11 cellular contexts compared by ENCODE assay signal in genomic region chr6:74715362-74716068, GRCh38.
A peak's percentile ranks its signal among the peaks of the same experiment; 100 is the strongest.
DNase-seq lines count a peak whose midpoint lies in the region; ATAC-seq and TF ChIP-seq lines count a peak whose summit lies in the region.
"Had no signal": no experiment of that assay in that cellular context is flagged by ENCODE, and none has a peak within 500 bp of the region (broad histone marks: within the 10 kb centered on the region; RNA-seq: fewer than 3 reads in every experiment).

No MANE protein-coding gene starts in this region.

- H3K4me2 ChIP-seq in smooth muscle cell, result peak overlapping the region; percentile 4

- H3K9me3 ChIP-seq in smooth muscle cell (replicated peaks; ENCODE audit: low read depth), result no peaks in the 10 kb centered on the region
- H3K9me3 ChIP-seq in tibial nerve, result peaks cover 0 to 15% (median 7%) of the 10 kb centered on the region in 4 donors

- H3K27ac ChIP-seq in smooth muscle cell (ENCODE audit: low read depth) (no peak overlapping the region), tibial nerve (no peak overlapping the region)

- H3K4me1 Mint-ChIP-seq in chondrocyte (ENCODE audit: low read depth), result peaks cover 23% of the 10 kb centered on the region
- H3K4me1 Mint-ChIP-seq: activated naive CD8-positive, alpha-beta T cell treated with anti-CD3 and anti-CD28 coated beads, Interleukin-2, amount 50 U/mL, for 24 hours had no signal

- TF ChIP-seq EP300 in tibial nerve (IDR thresholded peaks at IDR 0.05), result no peak

- no peaks in the 10 kb centered on the region for H3K79me2 ChIP-seq in smooth muscle cell (ENCODE audit: low read depth)

- no peaks in the 10 kb centered on the region for H3K27me3 ChIP-seq in smooth muscle cell (ENCODE audit: low read depth)
- H3K27me3 ChIP-seq in tibial nerve, result no peaks in the 10 kb centered on the region

- ATAC-seq in GM19463 (IDR thresholded peaks at IDR 0.05; ENCODE audit: unreplicated experiment) (peak; percentile 45), GM21423 (IDR thresholded peaks at IDR 0.05; ENCODE audit: unreplicated experiment) (no peak)
- ATAC-seq: activated naive CD8-positive, alpha-beta T cell treated with anti-CD3 and anti-CD28 coated beads, Interleukin-2, amount 50 U/mL, for 24 hours had no signal

- H3K4me3 Mint-ChIP-seq in chondrocyte (ENCODE audit: unreplicated experiment), result no peak overlapping the region
- H3K4me3 Mint-ChIP-seq: activated naive CD8-positive, alpha-beta T cell treated with anti-CD3 and anti-CD28 coated beads, Interleukin-2, amount 50 U/mL, for 24 hours had no signal

- no peaks in the 10 kb centered on the region for H3K27me3 Mint-ChIP-seq in chondrocyte (ENCODE audit: low read depth)
- H3K27me3 Mint-ChIP-seq: activated naive CD8-positive, alpha-beta T cell treated with anti-CD3 and anti-CD28 coated beads, Interleukin-2, amount 50 U/mL, for 24 hours had no signal

- H3F3A ChIP-seq in smooth muscle cell (ENCODE audit: low read depth), result no peaks in the 10 kb centered on the region

- peaks cover 21% of the 10 kb centered on the region for H3K9me3 Mint-ChIP-seq in chondrocyte (ENCODE audit: low read depth)
- H3K9me3 Mint-ChIP-seq: activated naive CD8-positive, alpha-beta T cell treated with anti-CD3 and anti-CD28 coated beads, Interleukin-2, amount 50 U/mL, for 24 hours had no signal

- H2AFZ ChIP-seq in smooth muscle cell (ENCODE audit: low read depth), result no peak overlapping the region

- no peak overlapping the region for H3K9ac ChIP-seq in smooth muscle cell (ENCODE audit: low read depth)

- 63% methylated on average over 1 of the region's 1 CpG for WGBS in smooth muscle cell (ENCODE audit: low lambda C conversion rate)
- WGBS in tibial nerve, 2 donors, result 73 to 78% methylated on average over 1 of the region's 1 CpG

- H3K36me3 ChIP-seq in smooth muscle cell (ENCODE audit: low read depth) (no peaks in the 10 kb centered on the region), tibial nerve (no peaks in the 10 kb centered on the region)

- TF ChIP-seq CTCF in chondrocyte (IDR thresholded peaks at IDR 0.05) (no peak), smooth muscle cell (IDR thresholded peaks at IDR 0.05; ENCODE audit: borderline replicate concordance, insufficient read depth, poor library complexity, severe bottlenecking) (no peak), tibial nerve (IDR thresholded peaks at IDR 0.05) (no peak)

- H3K4me3 ChIP-seq in smooth muscle cell, result no peak overlapping the region
- no peak overlapping the region for H3K4me3 ChIP-seq in tibial nerve

- H3K27ac Mint-ChIP-seq in chondrocyte (ENCODE audit: unreplicated experiment), result peak overlapping the region; percentile 42
- H3K27ac Mint-ChIP-seq: activated naive CD8-positive, alpha-beta T cell treated with anti-CD3 and anti-CD28 coated beads, Interleukin-2, amount 50 U/mL, for 24 hours had no signal

- peaks cover 10% of the 10 kb centered on the region for H3K36me3 Mint-ChIP-seq in chondrocyte (ENCODE audit: low read depth)

- no peaks in the 10 kb centered on the region for H4K20me1 ChIP-seq in smooth muscle cell (ENCODE audit: low read depth)

- TF ChIP-seq POLR2A in tibial nerve (IDR thresholded peaks at IDR 0.05), result no peak

- DNase-seq in MV-4-11 (lab: John Stamatoyannopoulos, UW) (peak; percentile 1), chondrocyte (ENCODE audit: low spot score) (no peak), smooth muscle cell (lab: John Stamatoyannopoulos, UW; ENCODE audit: unreplicated experiment) (no peak), tibial nerve (ENCODE audit: low spot score in 2 of 2) (no peak), COR-L47 (lab: John Stamatoyannopoulos, UW) (no peak)
- DNase-seq: activated CD4-positive, CD25-positive, alpha-beta regulatory T cell treated with anti-CD3 and anti-CD28 coated beads, Interleukin-2, amount 50 U/mL, for 72 hours; activated naive CD8-positive, alpha-beta T cell treated with anti-CD3 and anti-CD28 coated beads, Interleukin-2, amount 50 U/mL, for 24 hours; dermis blood vessel endothelial cell; foreskin melanocyte had no signal

- H3K4me1 ChIP-seq in smooth muscle cell (ENCODE audit: low read depth) (no peaks in the 10 kb centered on the region), tibial nerve (peaks cover 0 to 6% (median 0%) of the 10 kb centered on the region in 4 donors)
